In genomic region chr17:32341857-32342602, GRCh38 we compare ENCODE assay signal across 8 cellular contexts. TPM values are rescaled to one million over a fixed set of nuclear protein-coding genes. Genes with fewer than 3 reads are reported as not detected.
A peak's percentile ranks its signal among the peaks of the same experiment; 100 is the strongest.
DNase-seq lines count a peak whose midpoint lies in the region; ATAC-seq, FAIRE-seq and TF ChIP-seq lines count a peak whose summit lies in the region.

C17orf75 (minus strand) TSS chr17:32342173; CDS start chr17:32342139, 34 bp downstream.

- ATAC-seq in GM18505 (IDR thresholded peaks at IDR 0.05; ENCODE audit: unreplicated experiment) (peak; percentile 83), HG02938 (IDR thresholded peaks at IDR 0.05; ENCODE audit: unreplicated experiment) (peak; percentile 73)

- FAIRE-seq in small intestine (lab: Jason Lieb, UNC): no peak

- H3K9me3 ChIP-seq in breast epithelium: no peaks in the 10 kb centered on the region
- no peaks in the 10 kb centered on the region for H3K9me3 ChIP-seq in small intestine (ENCODE audit: control insufficient read depth, low read depth)

- TF ChIP-seq CTCF in WI38 (IDR thresholded peaks at IDR 0.05; ENCODE audit: low read depth, low read length) (no peak), breast epithelium (IDR thresholded peaks at IDR 0.05) (no peak)

- WGBS in small intestine, 3 donors: 5% methylated on average over 32 to 47 of the region's 47 CpGs

- intact Hi-C loops in breast epithelium (cut with DNase I; ENCODE audit: low total_unique reads): no loop called here

- peak; percentile 52 for DNase-seq in NCI-H2107 (lab: John Stamatoyannopoulos, UW)
- DNase-seq in breast epithelium (ENCODE audit: low spot score in 2 of 2): peak; percentile 62 to 83
- peak; percentile 84 for DNase-seq in iPS-NIHi7 (ENCODE audit: extremely low spot score)
- peak; percentile 80 for DNase-seq in small intestine
- DNase-seq in cortex of kidney (lab: John Stamatoyannopoulos, UW): no peak

- H3K27ac ChIP-seq in breast epithelium (peak within 1 kb of the TSS; percentile 81), small intestine (ENCODE audit: low read depth in 1 of 2, low read length in 1 of 2) (peak within 1 kb of the TSS; percentile 47 to 92)

- H3K27me3 ChIP-seq in breast epithelium (no peaks in the 10 kb centered on the region), small intestine (ENCODE audit: control insufficient read depth in 2 of 2, insufficient read depth in 2 of 2, low read length in 2 of 2) (no peaks in the 10 kb centered on the region)

- H3K4me1 ChIP-seq in breast epithelium (no peaks in the 10 kb centered on the region), small intestine (ENCODE audit: control insufficient read depth in 2 of 2, insufficient read depth in 1 of 2, low read depth in 1 of 2, low read length in 1 of 2) (peaks cover 0 to 4% of the 10 kb centered on the region in 2 donors)

- H3K4me3 ChIP-seq in WI38 (ENCODE audit: low read depth, low read length) (peak within 1 kb of the TSS; percentile 72), breast epithelium (peak within 1 kb of the TSS; percentile 57 to 72 (median 70)), small intestine (ENCODE audit: low read depth in 1 of 2, low read length in 2 of 2) (peak within 1 kb of the TSS; percentile 64 to 73)

- peak; percentile 79 for TF ChIP-seq POLR2A in GM18505 (IDR thresholded peaks at IDR 0.05; ENCODE audit: borderline replicate concordance, extremely low read depth, insufficient read depth, insufficient read length)
- TF ChIP-seq POLR2A in breast epithelium (IDR thresholded peaks at IDR 0.05): no peak

- H3K36me3 ChIP-seq in breast epithelium: peaks cover 5% of the 10 kb centered on the region
- no peaks in the 10 kb centered on the region for H3K36me3 ChIP-seq in small intestine (ENCODE audit: control insufficient read depth in 2 of 2, insufficient read depth in 2 of 2, low read length in 2 of 2)

RNA-seq across cellular contexts. Expression of gene C17orf75, which starts in this region (rescaled TPM):
- 10 to 100 TPM; 11.5 to 16.5 (median 14.7) TPM for total RNA-seq in breast epithelium
- 10 to 100 TPM in 1 of 3 donors, 1 to 10 TPM in 2; 9.6 to 13.7 (median 10.0) TPM for polyA plus RNA-seq in small intestine
